In the genomic region with DNA sequence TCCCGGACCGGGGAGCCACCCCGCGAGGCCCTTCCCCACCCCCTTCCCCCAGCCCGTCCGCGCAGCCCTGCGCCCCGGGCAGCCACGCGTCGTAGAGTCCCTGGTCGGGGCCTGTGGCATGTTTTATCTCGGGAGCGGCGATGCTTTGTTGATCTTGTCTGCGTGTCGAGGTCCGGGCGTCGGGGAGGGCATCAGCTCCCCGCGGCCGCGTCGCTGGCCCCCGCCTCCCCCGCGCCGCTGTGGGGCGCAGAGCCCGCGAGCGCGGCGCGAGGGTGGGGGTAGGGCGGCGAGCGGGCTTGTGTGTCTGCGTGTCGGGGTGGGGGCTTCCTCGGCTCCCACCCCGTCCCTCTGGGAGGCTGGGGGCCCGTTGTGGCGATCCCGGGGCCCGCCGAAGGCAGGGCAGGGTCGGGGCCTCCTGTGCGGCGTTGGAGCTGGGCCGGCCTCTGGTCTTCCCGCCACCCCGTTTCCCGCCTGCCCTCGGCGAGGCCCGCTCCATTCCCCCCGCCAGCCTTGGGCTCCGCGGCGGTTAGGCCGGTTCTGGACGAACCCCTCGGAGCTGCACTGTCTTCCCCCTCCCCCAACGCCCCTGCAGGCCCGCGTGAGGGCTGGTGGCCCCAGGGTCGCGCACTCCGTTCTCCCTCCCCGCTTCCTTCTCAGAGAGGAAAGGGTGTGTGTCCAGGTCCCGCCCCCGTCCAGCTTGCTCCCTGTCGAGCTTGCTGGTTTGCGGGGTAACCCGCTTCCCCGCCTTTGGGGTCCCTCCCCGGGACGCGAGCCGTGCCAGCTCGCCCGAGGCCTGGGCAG, we compare ENCODE assay signal across 8 cellular contexts. TPM values are rescaled to one million over a fixed set of nuclear protein-coding genes. Genes with fewer than 3 reads are reported as not detected.
DNase-seq lines count a peak whose midpoint lies in the region; ATAC-seq and TF ChIP-seq lines count a peak whose summit lies in the region.

No MANE protein-coding gene starts in this region.

- TF ChIP-seq CTCF in HFFc6 (IDR thresholded peaks at IDR 0.05), result no peak

- ATAC-seq in activated CD8-positive, alpha-beta T cell treated with anti-CD3 and anti-CD28 coated beads, Interleukin-2, amount 10 ng/mL, durations not matched to agents 7 days and 5 days, result peak; percentile 21

- peaks cover 11% of the 10 kb centered on the region for H3K4me1 ChIP-seq in effector memory CD4-positive, alpha-beta T cell (ENCODE audit: control insufficient read depth, insufficient read depth, low read length, poor library complexity, severe bottlenecking)
- peaks cover 24% of the 10 kb centered on the region for H3K4me1 ChIP-seq in mononuclear cell (ENCODE audit: insufficient read depth, low read length)

- H3K36me3 ChIP-seq in effector memory CD4-positive, alpha-beta T cell (ENCODE audit: control insufficient read depth, insufficient read depth, low read length), result no peaks in the 10 kb centered on the region

- no peaks in the 10 kb centered on the region; the same call in 1 of the 2 replicates for H3K27me3 Mint-ChIP-seq in HFFc6 (ENCODE audit: insufficient read depth)
- H3K27me3 Mint-ChIP-seq in activated CD8-positive, alpha-beta T cell treated with anti-CD3 and anti-CD28 coated beads, Interleukin-2, amount 10 ng/mL, durations not matched to agents 7 days and 5 days (ENCODE audit: low read depth), result no peaks in the 10 kb centered on the region

- H3K4me3 ChIP-seq in effector memory CD4-positive, alpha-beta T cell (ENCODE audit: insufficient read depth, low read depth, low read length, poor library complexity, severe bottlenecking), result peak overlapping the region; percentile 99
- peak overlapping the region; percentile 87 for H3K4me3 ChIP-seq in mononuclear cell (ENCODE audit: low read length)

- POLR2A ChIA-PET in activated CD8-positive, alpha-beta T cell treated with anti-CD3 and anti-CD28 coated beads, Interleukin-2, amount 10 ng/mL, durations not matched to agents 7 days and 5 days (lab: Charles Lee), result interaction anchor here (0.5 to 6.0 kb wide), 8 partner anchors 9 to 804 kb away, joined by 3 to 63 read pairs (median 4); partner anchors contain the start of genes C3orf33 and SLC33A1

- 0 out of 2 replicates have a peak, but pooled peaks cover 3% of the 10 kb centered on the region for H3K36me3 Mint-ChIP-seq in HFFc6 (ENCODE audit: low read depth)
- H3K36me3 Mint-ChIP-seq in activated CD8-positive, alpha-beta T cell treated with anti-CD3 and anti-CD28 coated beads, Interleukin-2, amount 10 ng/mL, durations not matched to agents 7 days and 5 days (ENCODE audit: low read depth), result peaks cover 10% of the 10 kb centered on the region

- peak overlapping the region; percentile 82 for H3K27ac ChIP-seq in effector memory CD4-positive, alpha-beta T cell (ENCODE audit: insufficient read depth, low read length, poor library complexity, severe bottlenecking)

- H3K9me3 ChIP-seq in effector memory CD4-positive, alpha-beta T cell (ENCODE audit: control insufficient read depth, low read length), result no peaks in the 10 kb centered on the region
- H3K9me3 ChIP-seq in mononuclear cell (ENCODE audit: low read depth, low read length), result no peaks in the 10 kb centered on the region

- H3K27ac Mint-ChIP-seq in HFFc6, result peak overlapping the region; percentile 89
- peak overlapping the region; percentile 88 for H3K27ac Mint-ChIP-seq in activated CD8-positive, alpha-beta T cell treated with anti-CD3 and anti-CD28 coated beads, Interleukin-2, amount 10 ng/mL, durations not matched to agents 7 days and 5 days

- CTCF ChIA-PET in activated CD8-positive, alpha-beta T cell treated with anti-CD3 and anti-CD28 coated beads, Interleukin-2, amount 10 ng/mL, durations not matched to agents 7 days and 5 days (lab: Charles Lee), result interaction anchor here (0.8 to 4.2 kb wide), 5 partner anchors 19 to 65 kb away, joined by 3 to 51 read pairs (median 5); partner anchors contain the start of gene C3orf33

- H3K9me3 Mint-ChIP-seq in HFFc6, result no peaks in the 10 kb centered on the region
- no peaks in the 10 kb centered on the region for H3K9me3 Mint-ChIP-seq in activated CD8-positive, alpha-beta T cell treated with anti-CD3 and anti-CD28 coated beads, Interleukin-2, amount 10 ng/mL, durations not matched to agents 7 days and 5 days (ENCODE audit: insufficient read depth)

- peak overlapping the region; percentile 97 for H3K4me3 Mint-ChIP-seq in HFFc6
- peak overlapping the region; percentile 95 for H3K4me3 Mint-ChIP-seq in activated CD8-positive, alpha-beta T cell treated with anti-CD3 and anti-CD28 coated beads, Interleukin-2, amount 10 ng/mL, durations not matched to agents 7 days and 5 days

- H3K27me3 ChIP-seq in effector memory CD4-positive, alpha-beta T cell (replicated peaks; ENCODE audit: control insufficient read depth, insufficient read depth, low read length, poor library complexity, severe bottlenecking), result no peaks in the 10 kb centered on the region
- H3K27me3 ChIP-seq in mononuclear cell (ENCODE audit: insufficient read depth, low read length), result no peaks in the 10 kb centered on the region

- DNase-seq in NCI-H1417 (lab: John Stamatoyannopoulos, UW) (peak; percentile 33 to 89 (median 82)), NCI-H1417 treated with DMSO at 0.1 percent for 48 hours (lab: John Stamatoyannopoulos, UW) (no peak), HFFc6 (peak; percentile 35), MV-4-11 (lab: John Stamatoyannopoulos, UW) (peak; percentile 31)
- peak; percentile 63 for DNase-seq in activated CD8-positive, alpha-beta T cell treated with anti-CD3 and anti-CD28 coated beads, Interleukin-2, amount 10 ng/mL, durations not matched to agents 7 days and 5 days
- peak in 2 of 3 donors; percentile 20 to 44 for DNase-seq in effector memory CD4-positive, alpha-beta T cell
- peak; percentile 34 for DNase-seq in stimulated activated CD8-positive, alpha-beta memory T cell treated with anti-CD3 and anti-CD28 coated beads, Interleukin-4, amount 100 ng/mL, for 24 hours (ENCODE audit: low read depth)

- peaks cover 29% of the 10 kb centered on the region for H3K4me1 Mint-ChIP-seq in HFFc6 (ENCODE audit: low read depth)
- peaks cover 34% of the 10 kb centered on the region for H3K4me1 Mint-ChIP-seq in activated CD8-positive, alpha-beta T cell treated with anti-CD3 and anti-CD28 coated beads, Interleukin-2, amount 10 ng/mL, durations not matched to agents 7 days and 5 days (ENCODE audit: low read depth)

RNA-seq across cellular contexts. Expression of gene GMPS, which starts 0.7 kb away (rescaled TPM):
- 10 to 100 TPM; 63.5 to 90.2 (median 75.0) TPM for total RNA-seq in HFFc6 (2021; fragmentation: NEBNext Ultra II Directional; extraction: Animal tissue kit (Norgen Biotek cat#: 25700))
- total RNA-seq in activated CD8-positive, alpha-beta T cell treated with anti-CD3 and anti-CD28 coated beads, Interleukin-2, amount 10 ng/mL, durations not matched to agents 7 days and 5 days, result 100 to 1,000 TPM; 102 to 109 TPM
- total RNA-seq in mononuclear cell, result 43.6 TPM

RNA-seq across cellular contexts. Expression of gene SLC33A1, which starts 16.9 kb away (rescaled TPM):
- 10 to 100 TPM; 20.7 to 31.8 (median 26.9) TPM for total RNA-seq in HFFc6 (2021; fragmentation: NEBNext Ultra II Directional; extraction: Animal tissue kit (Norgen Biotek cat#: 25700))
- total RNA-seq in activated CD8-positive, alpha-beta T cell treated with anti-CD3 and anti-CD28 coated beads, Interleukin-2, amount 10 ng/mL, durations not matched to agents 7 days and 5 days, result 10 to 100 TPM; 20.0 to 20.2 TPM
- 30.3 TPM for total RNA-seq in mononuclear cell
